16 cellular contexts compared by ENCODE assay signal in genomic region chr11:44833221-44833620, GRCh38.
DNase-seq lines count a peak whose midpoint lies in the region; ATAC-seq and TF ChIP-seq lines count a peak whose summit lies in the region.
"Had no signal": no experiment of that assay in that cellular context is flagged by ENCODE, and none has a peak within 500 bp of the region (broad histone marks: within the 10 kb centered on the region; RNA-seq: fewer than 3 reads in every experiment).

No MANE protein-coding gene starts in this region.

- H3K36me3 ChIP-seq in GM23338 (ENCODE audit: insufficient read depth) (no peaks in the 10 kb centered on the region), WERI-Rb-1 (no peaks in the 10 kb centered on the region), iPS-20b (ENCODE audit: insufficient read depth, low read depth, low read length) (no peaks in the 10 kb centered on the region), gastrocnemius medialis (no peaks in the 10 kb centered on the region)

- intact Hi-C loops in gastrocnemius medialis (cut with DNase I; ENCODE audit: low total_unique reads), result no loop called here

- H3K4me1 ChIP-seq in GM23338 (ENCODE audit: insufficient read depth) (peaks cover 38% of the 10 kb centered on the region), iPS-20b (ENCODE audit: insufficient read depth, low read length) (peaks cover 30% of the 10 kb centered on the region), gastrocnemius medialis (no peaks in the 10 kb centered on the region)

- no peak overlapping the region; the same call in 1 of the 2 replicates for H3K4me3 ChIP-seq in GM23338
- no peak overlapping the region for H3K4me3 ChIP-seq in WERI-Rb-1 (ENCODE audit: low read depth, low read length)
- H3K4me3 ChIP-seq in iPS-20b (ENCODE audit: low read length), result peak overlapping the region; percentile 9; the same call in 1 of the 2 replicates
- no peak overlapping the region for H3K4me3 ChIP-seq in gastrocnemius medialis
- H3K4me3 ChIP-seq: GM12878 had no signal

- no peaks in the 10 kb centered on the region for H3K79me2 ChIP-seq in GM23338 (replicated peaks; ENCODE audit: insufficient read depth)

- no peak for DNase-seq in GM23338 (ENCODE audit: low spot score)
- no peak for DNase-seq in WERI-Rb-1
- DNase-seq in progenitor cell of endocrine pancreas (ENCODE audit: low spot score, unreplicated experiment), result no peak
- no peak for DNase-seq in gastrocnemius medialis
- no peak for DNase-seq in activated T-cell treated with anti-CD3 and anti-CD28 coated beads for 4 hours
- DNase-seq: ACHN; CD4-positive, alpha-beta T cell; DMS79; KG1; NCI-H1092 treated with DMSO at 0.1 percent for 48 hours; NCI-H1694 treated with DMSO at 0.1 percent for 48 hours; NCI-H446 had no signal

- H3K4me1 Mint-ChIP-seq in GM23338 (peaks cover 37% of the 10 kb centered on the region), progenitor cell of endocrine pancreas (ENCODE audit: low read depth) (peaks cover 29% of the 10 kb centered on the region)

- H3K36me3 Mint-ChIP-seq in GM23338 (ENCODE audit: low read depth) (peaks cover 15% of the 10 kb centered on the region), progenitor cell of endocrine pancreas (ENCODE audit: insufficient read depth) (peaks cover 1% of the 10 kb centered on the region)

- H3K27me3 ChIP-seq in GM23338 (ENCODE audit: insufficient read depth) (no peaks in the 10 kb centered on the region), WERI-Rb-1 (ENCODE audit: insufficient read depth, low read depth, severe bottlenecking) (no peaks in the 10 kb centered on the region), iPS-20b (ENCODE audit: insufficient read depth, low read length) (peaks cover 13% of the 10 kb centered on the region; the same call in 1 of the 2 replicates), gastrocnemius medialis (peaks cover 0 to 5% (median 2%) of the 10 kb centered on the region in 3 donors)

- no peak overlapping the region for H2AFZ ChIP-seq in GM23338

- H3K27ac Mint-ChIP-seq in GM23338 (no peak overlapping the region), progenitor cell of endocrine pancreas (peak overlapping the region; percentile 7)
- H3K27ac Mint-ChIP-seq: CD4-positive, alpha-beta T cell had no signal

- no peaks in the 10 kb centered on the region for H4K20me1 ChIP-seq in GM23338 (replicated peaks; ENCODE audit: insufficient read depth)

- H3K27ac ChIP-seq in GM23338 (ENCODE audit: low read depth) (no peak overlapping the region), WERI-Rb-1 (peak overlapping the region; percentile 92), iPS-20b (ENCODE audit: low read length) (no peak overlapping the region), gastrocnemius medialis (peak overlapping the region in 1 of 4 donors; percentile 49)

- H3K9me3 ChIP-seq in WERI-Rb-1 (ENCODE audit: severe bottlenecking) (peaks cover 2% of the 10 kb centered on the region), iPS-20b (ENCODE audit: insufficient read depth, low read depth, low read length) (no peaks in the 10 kb centered on the region), gastrocnemius medialis (no peaks in the 10 kb centered on the region)

- H3K9me2 ChIP-seq in GM23338 (ENCODE audit: insufficient read depth), result no peaks in the 10 kb centered on the region

- H3K4me2 ChIP-seq in GM23338, result peak overlapping the region; percentile 67

- H3F3A ChIP-seq in GM23338 (replicated peaks; ENCODE audit: low read depth), result 0 out of 2 replicates have a peak, but pooled peaks cover 4% of the 10 kb centered on the region

- H3K27me3 Mint-ChIP-seq in GM23338 (ENCODE audit: insufficient read depth, low read depth, poor library complexity) (peaks cover 16% of the 10 kb centered on the region), progenitor cell of endocrine pancreas (no peaks in the 10 kb centered on the region)
- H3K27me3 Mint-ChIP-seq: CD4-positive, alpha-beta T cell had no signal

- in situ Hi-C loops in gastrocnemius medialis (cut with MboI; ENCODE audit: low sequenced_read_pairs in 4 of 4), result no loop called here

- TF ChIP-seq CTCF in GM23338 (conservative IDR thresholded peaks at IDR 0.05; ENCODE audit: low read depth in 2 of 2) (no peak), WERI-Rb-1 (IDR thresholded peaks at IDR 0.05; ENCODE audit: low read depth, low read length) (no peak), progenitor cell of endocrine pancreas (IDR thresholded peaks at IDR 0.05; ENCODE audit: unreplicated experiment) (no peak), gastrocnemius medialis (IDR thresholded peaks at IDR 0.05 in 4 of 5, conservative IDR thresholded peaks at IDR 0.05 in 1 of 5) (no peak)

- no peak overlapping the region for H3K9ac ChIP-seq in iPS-20b (ENCODE audit: low read depth, low read length)

- H3K9me3 Mint-ChIP-seq in GM23338, result peaks cover 7% of the 10 kb centered on the region; the same call in 1 of the 3 replicates
- no peaks in the 10 kb centered on the region for H3K9me3 Mint-ChIP-seq in progenitor cell of endocrine pancreas (ENCODE audit: low read depth)

- ATAC-seq in GM23338 (no peak), GM21786 (IDR thresholded peaks at IDR 0.05; ENCODE audit: unreplicated experiment) (no peak), gastrocnemius medialis (no peak), GM21360 (IDR thresholded peaks at IDR 0.05; ENCODE audit: unreplicated experiment) (no peak)
- ATAC-seq: GM12878 had no signal

- H3K4me3 Mint-ChIP-seq in GM23338 (no peak overlapping the region), progenitor cell of endocrine pancreas (ENCODE audit: low read depth) (no peak overlapping the region)
- H3K4me3 Mint-ChIP-seq: CD4-positive, alpha-beta T cell had no signal

- no peak for TF ChIP-seq POLR2A in gastrocnemius medialis (IDR thresholded peaks at IDR 0.05)

TF ChIP-seq in GM23338, 12 proteins besides CTCF, POLR2A, EP300 and RAD21:
- no peak for TF ChIP-seq ZNF462 (CRISPR knock-in tag; IDR thresholded peaks at IDR 0.05)
